In the genomic region with DNA sequence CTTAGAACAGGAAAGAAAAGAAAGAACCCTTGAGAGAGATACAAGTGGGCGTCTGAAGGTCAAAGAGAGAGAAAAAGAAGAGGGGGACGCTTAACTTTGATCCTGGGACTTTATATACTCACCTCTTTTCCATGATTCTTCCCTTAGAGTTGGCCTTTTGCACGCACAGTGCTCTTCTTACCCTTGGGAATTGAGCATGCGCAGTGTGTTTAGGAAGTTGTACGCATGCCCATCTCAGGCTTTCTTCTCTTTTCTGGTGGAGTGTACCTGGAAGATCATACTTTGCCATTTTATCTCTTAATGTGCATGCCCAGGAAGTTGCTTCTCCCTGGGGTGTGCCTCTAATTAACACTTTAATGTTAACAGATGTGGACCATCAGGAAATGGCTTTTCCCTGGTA, we compare ENCODE assay signal across 27 cellular contexts.
"Had no signal": no experiment of that assay in that cellular context is flagged by ENCODE, and none has a peak within 500 bp of the region (broad histone marks: within the 10 kb centered on the region; RNA-seq: fewer than 3 reads in every experiment).

No MANE protein-coding gene starts in this region.

- H3K4me2 ChIP-seq: smooth muscle cell had no signal

- H3K36me3 Mint-ChIP-seq: memory B cell; mesothelial cell of epicardium; naive B cell; stimulated activated effector memory CD8-positive, alpha-beta T cell treated with anti-CD3 and anti-CD28 coated beads, Interleukin-12 subunit alpha, Interleukin-12 subunit beta, amount 100 ng/mL, for 72 hours; type B pancreatic cell had no signal

- H3K27ac Mint-ChIP-seq: memory B cell; mesothelial cell of epicardium; natural killer cell treated with Interleukin-12 subunit alpha and Interleukin-12 subunit beta and Interleukin-15 and Interleukin-18, amount 100 ng/mL, for 72 hours; stimulated activated effector memory CD8-positive, alpha-beta T cell treated with anti-CD3 and anti-CD28 coated beads, Interleukin-12 subunit alpha, Interleukin-12 subunit beta, amount 100 ng/mL, for 72 hours; type B pancreatic cell had no signal

- H3K27me3 ChIP-seq: dorsolateral prefrontal cortex, gastrocnemius medialis, right atrium auricular region, stomach, tibial artery had no signal

- H3K4me3 Mint-ChIP-seq: memory B cell; mesothelial cell of epicardium; natural killer cell treated with Interleukin-12 subunit alpha and Interleukin-12 subunit beta and Interleukin-15 and Interleukin-18, amount 100 ng/mL, for 72 hours; neural crest cell; stimulated activated effector memory CD8-positive, alpha-beta T cell treated with anti-CD3 and anti-CD28 coated beads, Interleukin-12 subunit alpha, Interleukin-12 subunit beta, amount 100 ng/mL, for 72 hours; type B pancreatic cell had no signal

- H3K36me3 ChIP-seq: gastrocnemius medialis, prostate gland, right atrium auricular region, stomach, tibial artery had no signal

- H3K27me3 Mint-ChIP-seq: memory B cell; naive B cell; natural killer cell treated with Interleukin-12 subunit alpha and Interleukin-12 subunit beta and Interleukin-15 and Interleukin-18, amount 100 ng/mL, for 72 hours; type B pancreatic cell had no signal

- H3K9me3 Mint-ChIP-seq: memory B cell, neural crest cell had no signal

- H3K9me3 ChIP-seq: gastrocnemius medialis, mucosa of descending colon, prostate gland, right atrium auricular region, tibial artery had no signal

- ATAC-seq: gastrocnemius medialis; left lobe of liver; mucosa of descending colon; natural killer cell treated with Interleukin-12 subunit alpha and Interleukin-12 subunit beta and Interleukin-15 and Interleukin-18, amount 100 ng/mL, for 72 hours; sciatic nerve; stimulated activated effector memory CD8-positive, alpha-beta T cell treated with anti-CD3 and anti-CD28 coated beads, Interleukin-12 subunit alpha, Interleukin-12 subunit beta, amount 100 ng/mL, for 72 hours had no signal

- H3K4me1 Mint-ChIP-seq: neural crest cell; stimulated activated effector memory CD8-positive, alpha-beta T cell treated with anti-CD3 and anti-CD28 coated beads, Interleukin-12 subunit alpha, Interleukin-12 subunit beta, amount 100 ng/mL, for 72 hours had no signal

- H3K4me3 ChIP-seq: dorsolateral prefrontal cortex, gastrocnemius medialis, lung, mucosa of descending colon, prostate gland, right atrium auricular region, smooth muscle cell, stomach, tibial artery had no signal

- H3K27ac ChIP-seq: dorsolateral prefrontal cortex, gastrocnemius medialis, prostate gland, right atrium auricular region, stomach, tibial artery had no signal

- DNase-seq: dorsolateral prefrontal cortex; effector CD4-positive, alpha-beta T cell; foreskin fibroblast; gastrocnemius medialis; head of caudate nucleus; kidney; mucosa of descending colon; naive B cell; stimulated activated CD4-positive, alpha-beta T cell treated with anti-CD3 and anti-CD28 coated beads, Interleukin-12 subunit alpha, Interleukin-12 subunit beta, amount 100 ng/mL, for 4 hours; stimulated activated CD4-positive, alpha-beta T cell treated with anti-CD3 and anti-CD28 coated beads, Interleukin-2, amount 100 ng/mL, for 24 hours; stimulated activated CD4-positive, alpha-beta T cell treated with anti-CD3 and anti-CD28 coated beads, Interleukin-4, amount 100 ng/mL, for 24 hours; stimulated activated naive CD4-positive, alpha-beta T cell treated with Interleukin-2 at 50 U/mL for 16 hours; stomach; tibial artery had no signal

- H3K4me1 ChIP-seq: gastrocnemius medialis, prostate gland, right atrium auricular region, stomach, tibial artery had no signal

- FAIRE-seq: colon, kidney had no signal
